ENCODE assay signal across 9 cellular contexts in the genomic region with DNA sequence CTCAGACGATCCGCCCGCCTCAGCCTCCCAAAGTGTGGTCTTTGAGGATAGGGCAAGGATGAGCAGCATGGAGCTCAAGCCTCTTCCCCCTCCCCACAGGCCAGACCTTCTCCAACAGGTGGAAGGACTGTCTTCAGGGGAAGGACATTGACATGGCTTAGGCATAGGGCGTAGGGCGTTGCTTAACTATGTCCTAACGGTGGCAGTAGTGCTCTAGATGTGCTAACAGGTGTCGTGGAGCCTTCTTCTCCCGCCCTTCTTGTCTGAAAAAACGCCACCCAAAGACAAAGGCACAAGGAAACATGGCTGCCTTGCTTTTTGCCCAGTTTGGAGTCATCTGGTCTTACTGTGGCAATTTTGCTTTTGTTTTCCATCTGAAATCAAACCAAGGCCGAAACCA.
DNase-seq lines count a peak whose midpoint lies in the region; ATAC-seq and TF ChIP-seq lines count a peak whose summit lies in the region.
"Had no signal": no experiment of that assay in that cellular context is flagged by ENCODE, and none has a peak within 500 bp of the region (broad histone marks: within the 10 kb centered on the region; RNA-seq: fewer than 3 reads in every experiment).

No MANE protein-coding gene starts in this region.

- no peaks in the 10 kb centered on the region for H4K20me1 ChIP-seq in fibroblast of lung (ENCODE audit: control insufficient read depth, extremely low read depth, insufficient read depth, low read length)

- no peak overlapping the region for H3K27ac Mint-ChIP-seq in Caco-2 (ENCODE audit: unreplicated experiment)

- H3K9me3 Mint-ChIP-seq in Caco-2 (ENCODE audit: unreplicated experiment), result no peaks in the 10 kb centered on the region

- H3K36me3 Mint-ChIP-seq in Caco-2 (ENCODE audit: insufficient read depth, unreplicated experiment), result peaks cover 15% of the 10 kb centered on the region

- intact Hi-C loops in transverse colon (cut with DNase I; ENCODE audit: low total_unique reads) (no loop called here), testis (cut with DNase I; ENCODE audit: low total_unique reads) (no loop called here), Caco-2 (cut with micrococcal nuclease; ENCODE audit: unreplicated experiment) (no loop called here)

- no peaks in the 10 kb centered on the region for H3K4me1 Mint-ChIP-seq in Caco-2 (ENCODE audit: low read depth, unreplicated experiment)
- H3K4me1 Mint-ChIP-seq: neural crest cell had no signal

- H3K27ac ChIP-seq in 22Rv1, result peak overlapping the region; percentile 91
- H3K27ac ChIP-seq in fibroblast of lung (ENCODE audit: insufficient read depth, low read length), result no peak overlapping the region
- H3K27ac ChIP-seq in transverse colon, result peak overlapping the region in 2 of 4 donors; percentile 28 to 66
- no peak overlapping the region for H3K27ac ChIP-seq in testis

- POLR2A ChIA-PET in Caco-2 (lab: Charles Lee), result no interaction called here

- peak; percentile 96 for DNase-seq in NCI-H187 treated with DMSO at 0.1 percent for 48 hours (lab: John Stamatoyannopoulos, UW)
- peak in 1 of 2 donors; percentile 65 for DNase-seq in fibroblast of lung (ENCODE audit: low read depth in 2 of 2)
- peak; percentile 89 for DNase-seq in transverse colon
- no peak for DNase-seq in testis
- no peak for DNase-seq in Caco-2

- no peak overlapping the region for H2AFZ ChIP-seq in fibroblast of lung (ENCODE audit: low read length)

- H3K27me3 ChIP-seq in fibroblast of lung (ENCODE audit: control insufficient read depth, insufficient read depth, low read length) (no peaks in the 10 kb centered on the region), transverse colon (no peaks in the 10 kb centered on the region), testis (no peaks in the 10 kb centered on the region), Caco-2 (replicated peaks; ENCODE audit: control insufficient read depth, insufficient read depth, low read length) (no peaks in the 10 kb centered on the region)

- H3K9ac ChIP-seq in fibroblast of lung (ENCODE audit: insufficient read depth, low read length), result no peak overlapping the region

- peak; percentile 66 for ATAC-seq in GM18873 (IDR thresholded peaks at IDR 0.05; ENCODE audit: low FRiP score, unreplicated experiment)
- ATAC-seq in GM21447 (IDR thresholded peaks at IDR 0.05; ENCODE audit: unreplicated experiment), result no peak

- H3K9me3 ChIP-seq in fibroblast of lung (ENCODE audit: control insufficient read depth, insufficient read depth, low read depth, low read length), result no peaks in the 10 kb centered on the region
- H3K9me3 ChIP-seq in transverse colon, result no peaks in the 10 kb centered on the region
- H3K9me3 ChIP-seq in testis, result no peaks in the 10 kb centered on the region
- H3K9me3 ChIP-seq in Caco-2, result no peaks in the 10 kb centered on the region

- H3K4me1 ChIP-seq in fibroblast of lung (ENCODE audit: control insufficient read depth, extremely low read depth, insufficient read depth, low read length) (no peaks in the 10 kb centered on the region), transverse colon (peaks cover 0 to 6% (median 0%) of the 10 kb centered on the region in 4 donors), testis (no peaks in the 10 kb centered on the region), Caco-2 (no peaks in the 10 kb centered on the region)

- H3K4me2 ChIP-seq in fibroblast of lung (ENCODE audit: extremely low read depth, insufficient read depth, low read length), result peak overlapping the region; percentile 48

- no TSS peak for BruUV-seq in Caco-2 (replicated peaks; lab: Mats Ljungman, UMichigan)

- in situ Hi-C loops in transverse colon (cut with MboI; ENCODE audit: low pct_ligation_motif_present in 1 of 4, low pct_unique_long_range_greater_than_20kb in 1 of 4, low sequenced_read_pairs in 3 of 4), result no loop called here

- TF ChIP-seq POLR2A in transverse colon (IDR thresholded peaks at IDR 0.05) (no peak), testis (IDR thresholded peaks at IDR 0.05) (no peak)

- 57% methylated on average over 10 of the region's 10 CpGs; no CpG with 5 or more reads in 1 of the 2 donors for WGBS in transverse colon (ENCODE audit: low coverage in 1 of 2), 2 donors
- WGBS in testis, 2 donors, result 95 to 96% methylated on average over 4 to 10 of the region's 10 CpGs

- CTCF ChIA-PET in Caco-2 (lab: Charles Lee), result no interaction called here

- no peak overlapping the region for H3K4me3 Mint-ChIP-seq in Caco-2 (ENCODE audit: unreplicated experiment)
- H3K4me3 Mint-ChIP-seq: neural crest cell had no signal

- peak; percentile 65 for TF ChIP-seq CTCF in 22Rv1 (IDR thresholded peaks at IDR 0.05)
- TF ChIP-seq CTCF in fibroblast of lung (conservative IDR thresholded peaks at IDR 0.05 in 1 of 2, IDR thresholded peaks at IDR 0.05 in 1 of 2; ENCODE audit: low read depth in 1 of 2, low read length in 2 of 2), result no peak
- peak in 1 of 5 experiments; percentile 27 for TF ChIP-seq CTCF in transverse colon (IDR thresholded peaks at IDR 0.05)
- TF ChIP-seq CTCF in testis (IDR thresholded peaks at IDR 0.05), result no peak
- no peak for TF ChIP-seq CTCF in Caco-2 (IDR thresholded peaks at IDR 0.05; ENCODE audit: insufficient read depth in 1 of 2, low read depth in 1 of 2, low read length in 1 of 2, severe bottlenecking in 1 of 2, unreplicated experiment in 1 of 2)

- no peaks in the 10 kb centered on the region for H3K27me3 Mint-ChIP-seq in Caco-2 (ENCODE audit: insufficient read depth, unreplicated experiment)

- H3K4me3 ChIP-seq in fibroblast of lung (replicated peaks in 1 of 4; ENCODE audit: control extremely low read depth in 1 of 4, insufficient read depth in 1 of 4, low read depth in 3 of 4, low read length in 4 of 4), result no peak overlapping the region
- peak overlapping the region in 1 of 4 donors; percentile 21 for H3K4me3 ChIP-seq in transverse colon
- no peak overlapping the region for H3K4me3 ChIP-seq in testis
- H3K4me3 ChIP-seq in Caco-2 (ENCODE audit: low read depth, low read length), result no peak overlapping the region

- no peak for TF ChIP-seq EP300 in transverse colon (IDR thresholded peaks at IDR 0.05; ENCODE audit: low read depth)

- H3K36me3 ChIP-seq in fibroblast of lung (ENCODE audit: control insufficient read depth, insufficient read depth, low read length) (no peaks in the 10 kb centered on the region), transverse colon (no peaks in the 10 kb centered on the region), testis (ENCODE audit: low read depth, missing control alignments) (no peaks in the 10 kb centered on the region), Caco-2 (ENCODE audit: control insufficient read depth, insufficient read depth, low read length) (no peaks in the 10 kb centered on the region)

- H3K79me2 ChIP-seq in fibroblast of lung (ENCODE audit: control insufficient read depth, insufficient read depth, low read length), result no peaks in the 10 kb centered on the region

Comparison
In these comparisons a context has a peak if more than half of its experiments do, and no peak if none do; other contexts are left out.
1. DNase-seq: peak in NCI-H187 treated with DMSO at 0.1 percent for 48 hours (single experiment) and transverse colon (single experiment); none in testis (single experiment) and Caco-2 (0 of 2).